In genomic region chr11:126997641-126998040, GRCh38 we compare ENCODE assay signal across 3 cellular contexts.
A peak's percentile ranks its signal among the peaks of the same experiment; 100 is the strongest.
TF ChIP-seq lines count a peak whose summit lies in the region.

No MANE protein-coding gene starts in this region.

TF ChIP-seq in SK-N-SH, 30 proteins besides CTCF, POLR2A, EP300 and RAD21:
- TF ChIP-seq, protein P1, sequence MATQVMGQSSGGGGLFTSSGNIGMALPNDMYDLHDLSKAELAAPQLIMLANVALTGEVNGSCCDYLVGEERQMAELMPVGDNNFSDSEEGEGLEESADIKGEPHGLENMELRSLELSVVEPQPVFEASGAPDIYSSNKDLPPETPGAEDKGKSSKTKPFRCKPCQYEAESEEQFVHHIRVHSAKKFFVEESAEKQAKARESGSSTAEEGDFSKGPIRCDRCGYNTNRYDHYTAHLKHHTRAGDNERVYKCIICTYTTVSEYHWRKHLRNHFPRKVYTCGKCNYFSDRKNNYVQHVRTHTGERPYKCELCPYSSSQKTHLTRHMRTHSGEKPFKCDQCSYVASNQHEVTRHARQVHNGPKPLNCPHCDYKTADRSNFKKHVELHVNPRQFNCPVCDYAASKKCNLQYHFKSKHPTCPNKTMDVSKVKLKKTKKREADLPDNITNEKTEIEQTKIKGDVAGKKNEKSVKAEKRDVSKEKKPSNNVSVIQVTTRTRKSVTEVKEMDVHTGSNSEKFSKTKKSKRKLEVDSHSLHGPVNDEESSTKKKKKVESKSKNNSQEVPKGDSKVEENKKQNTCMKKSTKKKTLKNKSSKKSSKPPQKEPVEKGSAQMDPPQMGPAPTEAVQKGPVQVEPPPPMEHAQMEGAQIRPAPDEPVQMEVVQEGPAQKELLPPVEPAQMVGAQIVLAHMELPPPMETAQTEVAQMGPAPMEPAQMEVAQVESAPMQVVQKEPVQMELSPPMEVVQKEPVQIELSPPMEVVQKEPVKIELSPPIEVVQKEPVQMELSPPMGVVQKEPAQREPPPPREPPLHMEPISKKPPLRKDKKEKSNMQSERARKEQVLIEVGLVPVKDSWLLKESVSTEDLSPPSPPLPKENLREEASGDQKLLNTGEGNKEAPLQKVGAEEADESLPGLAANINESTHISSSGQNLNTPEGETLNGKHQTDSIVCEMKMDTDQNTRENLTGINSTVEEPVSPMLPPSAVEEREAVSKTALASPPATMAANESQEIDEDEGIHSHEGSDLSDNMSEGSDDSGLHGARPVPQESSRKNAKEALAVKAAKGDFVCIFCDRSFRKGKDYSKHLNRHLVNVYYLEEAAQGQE (IDR thresholded peaks at IDR 0.05; ENCODE audit: low read depth, low read length) = peak; percentile 21; the same call in 1 of the 2 replicates
- no peak for TF ChIP-seq CHD2 (IDR thresholded peaks at IDR 0.05; ENCODE audit: low read length, partially characterized antibody)

TF ChIP-seq in SK-N-SH treated with all-trans-retinoic acid at 6 μM for 48 hours, 23 proteins besides CTCF, POLR2A, EP300 and RAD21 (continued from another document):
- TF ChIP-seq PATZ1 (CRISPR knock-in tag; IDR thresholded peaks at IDR 0.05; ENCODE audit: borderline replicate concordance) (no peak), ISL1 (CRISPR knock-in tag; IDR thresholded peaks at IDR 0.05) (no peak), CREB5 (CRISPR knock-in tag; IDR thresholded peaks at IDR 0.05; ENCODE audit: low read depth) (no peak)

TF ChIP-seq in HepG2, 621 proteins besides CTCF, POLR2A, EP300 and RAD21 (continued from another document):
- no peak for TF ChIP-seq CSRNP2 (CRISPR knock-in tag; conservative IDR thresholded peaks at IDR 0.05; ENCODE audit: low read depth)
